8 cellular contexts compared by ENCODE assay signal in genomic region chr12:112937741-112938719, GRCh38. TPM values are rescaled to one million over a fixed set of nuclear protein-coding genes. Genes with fewer than 3 reads are reported as not detected.
A peak's percentile ranks its signal among the peaks of the same experiment; 100 is the strongest.
DNase-seq lines count a peak whose midpoint lies in the region; ATAC-seq and TF ChIP-seq lines count a peak whose summit lies in the region.

Gene OAS3, plus strand, starts transcription at chr12:112938474. Its CDS starts 57 bp downstream, at chr12:112938531.

- no peak for TF ChIP-seq CTCF in coronary artery (IDR thresholded peaks at IDR 0.05)

- H3K4me2 ChIP-seq in BLaER1, result peak within 1 kb of the TSS; percentile 92

- H3K36me3 Mint-ChIP-seq in activated CD4-positive, alpha-beta T cell treated with anti-CD3 and anti-CD28 coated beads for 36 hours (ENCODE audit: low read depth), result peaks cover 2% of the 10 kb centered on the region

- H3K9me3 ChIP-seq in BLaER1, result no peaks in the 10 kb centered on the region

- no peaks in the 10 kb centered on the region for H3K27me3 Mint-ChIP-seq in activated CD4-positive, alpha-beta T cell treated with anti-CD3 and anti-CD28 coated beads for 36 hours

- peaks cover 37% of the 10 kb centered on the region for H3K4me1 Mint-ChIP-seq in activated CD4-positive, alpha-beta T cell treated with anti-CD3 and anti-CD28 coated beads for 36 hours

- CTCF ChIA-PET in activated CD4-positive, alpha-beta T cell treated with anti-CD3 and anti-CD28 coated beads for 36 hours (lab: Charles Lee), result interaction anchor here (1.3 to 2.0 kb wide), 3 partner anchors 38 to 55 kb away, joined by 4 to 8 read pairs (median 8); partner anchors contain the start of gene OAS2

- peaks cover 2% of the 10 kb centered on the region for H3K9me3 Mint-ChIP-seq in activated CD4-positive, alpha-beta T cell treated with anti-CD3 and anti-CD28 coated beads for 36 hours (ENCODE audit: low read depth)

- peak within 1 kb of the TSS; percentile 78 for H3K4me3 Mint-ChIP-seq in activated CD4-positive, alpha-beta T cell treated with anti-CD3 and anti-CD28 coated beads for 36 hours

- no peaks in the 10 kb centered on the region for H3K27me3 ChIP-seq in BLaER1

- peak; percentile 51 for ATAC-seq in GM19397 (IDR thresholded peaks at IDR 0.05; ENCODE audit: unreplicated experiment)
- ATAC-seq in activated CD4-positive, alpha-beta T cell treated with anti-CD3 and anti-CD28 coated beads for 36 hours, result peak; percentile 61
- ATAC-seq in GM18861 (IDR thresholded peaks at IDR 0.05; ENCODE audit: unreplicated experiment), result no peak

- peaks cover 8% of the 10 kb centered on the region; the same call in 1 of the 2 replicates for H3K36me3 ChIP-seq in BLaER1

- peak within 1 kb of the TSS; percentile 78 for H3K4me3 ChIP-seq in BLaER1
- peak within 1 kb of the TSS; percentile 73 for H3K4me3 ChIP-seq in coronary artery

- POLR2A ChIA-PET in activated CD4-positive, alpha-beta T cell treated with anti-CD3 and anti-CD28 coated beads for 36 hours (lab: Charles Lee), result interaction anchor here (1.2 kb wide), 1 partner anchor 13 kb away, joined by 3 read pairs; no protein-coding TSS in a partner anchor

- intact Hi-C loops in activated CD4-positive, alpha-beta T cell treated with anti-CD3 and anti-CD28 coated beads for 36 hours (cut with DNase I, micrococcal nuclease), result loop anchor here (1.0 to 2.0 kb wide), 2 partner anchors 31 to 40 kb away; partner anchors contain the start of genes OAS1 (in 2 of the 2) and OAS2 (in 2 of the 2)

- H3K4me1 ChIP-seq in BLaER1, result peaks cover 24% of the 10 kb centered on the region

- peak within 1 kb of the TSS; percentile 89 for H3K27ac Mint-ChIP-seq in activated CD4-positive, alpha-beta T cell treated with anti-CD3 and anti-CD28 coated beads for 36 hours

- H3K9ac ChIP-seq in BLaER1, result peak within 1 kb of the TSS; percentile 82

- H3K27ac ChIP-seq in BLaER1, result peak within 1 kb of the TSS; percentile 83
- H3K27ac ChIP-seq in coronary artery, result peak within 1 kb of the TSS; percentile 29 to 43

- no peaks in the 10 kb centered on the region for H4K20me1 ChIP-seq in BLaER1

- DNase-seq in NCI-H146 (lab: John Stamatoyannopoulos, UW) (peak; percentile 80), coronary artery (ENCODE audit: low spot score) (peak; percentile 88), left kidney (ENCODE audit: low read depth, low spot score) (peak; percentile 82)
- peak; percentile 76 for DNase-seq in activated CD4-positive, alpha-beta T cell treated with anti-CD3 and anti-CD28 coated beads for 36 hours
- peak; percentile 33 to 52 for DNase-seq in stimulated activated CD4-positive, alpha-beta T cell treated with anti-CD3 and anti-CD28 coated beads, Interleukin-1b, Interleukin-23, amount 100 ng/mL, for 4 hours (ENCODE audit: low read depth in 2 of 2)

RNA-seq across cellular contexts. Expression of gene OAS3, which starts in this region (rescaled TPM):
- total RNA-seq in activated CD4-positive, alpha-beta T cell treated with anti-CD3 and anti-CD28 coated beads for 36 hours, result 10 to 100 TPM; 32.1 to 35.3 TPM
